Comparison of ENCODE assay signal across 8 cellular contexts in genomic region chr9:34048730-34049629, GRCh38. TPM values are rescaled to one million over a fixed set of nuclear protein-coding genes. Genes with fewer than 3 reads are reported as not detected.
DNase-seq lines count a peak whose midpoint lies in the region; ATAC-seq and TF ChIP-seq lines count a peak whose summit lies in the region.

A gene with protein sequence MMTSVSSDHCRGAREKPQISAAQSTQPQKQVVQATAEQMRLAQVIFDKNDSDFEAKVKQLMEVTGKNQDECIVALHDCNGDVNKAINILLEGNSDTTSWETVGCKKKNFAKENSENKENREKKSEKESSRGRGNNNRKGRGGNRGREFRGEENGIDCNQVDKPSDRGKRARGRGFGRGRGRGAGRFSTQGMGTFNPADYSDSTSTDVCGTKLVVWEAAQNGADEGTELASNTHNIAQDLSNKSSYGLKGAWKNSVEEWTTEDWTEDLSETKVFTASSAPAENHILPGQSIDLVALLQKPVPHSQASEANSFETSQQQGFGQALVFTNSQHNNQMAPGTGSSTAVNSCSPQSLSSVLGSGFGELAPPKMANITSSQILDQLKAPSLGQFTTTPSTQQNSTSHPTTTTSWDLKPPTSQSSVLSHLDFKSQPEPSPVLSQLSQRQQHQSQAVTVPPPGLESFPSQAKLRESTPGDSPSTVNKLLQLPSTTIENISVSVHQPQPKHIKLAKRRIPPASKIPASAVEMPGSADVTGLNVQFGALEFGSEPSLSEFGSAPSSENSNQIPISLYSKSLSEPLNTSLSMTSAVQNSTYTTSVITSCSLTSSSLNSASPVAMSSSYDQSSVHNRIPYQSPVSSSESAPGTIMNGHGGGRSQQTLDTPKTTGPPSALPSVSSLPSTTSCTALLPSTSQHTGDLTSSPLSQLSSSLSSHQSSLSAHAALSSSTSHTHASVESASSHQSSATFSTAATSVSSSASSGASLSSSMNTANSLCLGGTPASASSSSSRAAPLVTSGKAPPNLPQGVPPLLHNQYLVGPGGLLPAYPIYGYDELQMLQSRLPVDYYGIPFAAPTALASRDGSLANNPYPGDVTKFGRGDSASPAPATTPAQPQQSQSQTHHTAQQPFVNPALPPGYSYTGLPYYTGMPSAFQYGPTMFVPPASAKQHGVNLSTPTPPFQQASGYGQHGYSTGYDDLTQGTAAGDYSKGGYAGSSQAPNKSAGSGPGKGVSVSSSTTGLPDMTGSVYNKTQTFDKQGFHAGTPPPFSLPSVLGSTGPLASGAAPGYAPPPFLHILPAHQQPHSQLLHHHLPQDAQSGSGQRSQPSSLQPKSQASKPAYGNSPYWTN (minus strand): TSS chr9:34048887. CDS start chr9:34017148, 31,739 bp downstream.

- H3K27me3 Mint-ChIP-seq in activated CD4-positive, alpha-beta memory T cell treated with anti-CD3 and anti-CD28 coated beads for 36 hours, result no peaks in the 10 kb centered on the region

- CTCF ChIA-PET in activated CD4-positive, alpha-beta memory T cell treated with anti-CD3 and anti-CD28 coated beads for 36 hours (lab: Charles Lee), result interaction anchor here (0.6 to 3.7 kb wide), 4 partner anchors 25 to 563 kb away, joined by 3 to 18 read pairs (median 6); partner anchors contain the start of gene RPP25L

- DNase-seq in CD1c-positive myeloid dendritic cell (ENCODE audit: extremely low spot score) (peak; percentile 97), NCI-H82 (lab: John Stamatoyannopoulos, UW) (peak; percentile 99), dorsolateral prefrontal cortex (peak; percentile 98 to 99 (median 98)), lower leg skin (ENCODE audit: low spot score in 2 of 2) (peak; percentile 97 to 100)
- DNase-seq in activated CD4-positive, alpha-beta memory T cell treated with anti-CD3 and anti-CD28 coated beads for 36 hours, result peak; percentile 97
- peak; percentile 97 for DNase-seq in stimulated activated CD4-positive, alpha-beta T cell treated with anti-CD3 and anti-CD28 coated beads, Interleukin-4, amount 100 ng/mL, for 48 hours (ENCODE audit: low read depth in 2 of 2)

- intact Hi-C loops in activated CD4-positive, alpha-beta memory T cell treated with anti-CD3 and anti-CD28 coated beads for 36 hours (cut with micrococcal nuclease), result loop anchor here (1.0 to 5.0 kb wide), 9 partner anchors 62 to 577 kb away; partner anchors contain the start of genes DCAF12, DNAI1, FAM219A and KIF24
- intact Hi-C loops in dorsolateral prefrontal cortex (cut with DNase I) (loop anchor here (1.0 to 10.0 kb wide), 4 partner anchors 77 to 234 kb away; partner anchors contain the start of genes DCAF12 (in 2 of the 2) and UBE2R2 (in 1 of the 2)), lower leg skin (cut with DNase I; ENCODE audit: low total_unique reads) (no loop called here)

- peak; percentile 79 for ATAC-seq in GM19397 (IDR thresholded peaks at IDR 0.05; ENCODE audit: unreplicated experiment)
- ATAC-seq in HG03571 (IDR thresholded peaks at IDR 0.05; ENCODE audit: unreplicated experiment), result peak; percentile 76

- peaks cover 32% of the 10 kb centered on the region for H3K4me1 Mint-ChIP-seq in activated CD4-positive, alpha-beta memory T cell treated with anti-CD3 and anti-CD28 coated beads for 36 hours (ENCODE audit: low read depth)

- peak in 1 of 2 donors; percentile 30 for TF ChIP-seq POLR2A in lower leg skin (IDR thresholded peaks at IDR 0.05)

- POLR2A ChIA-PET in activated CD4-positive, alpha-beta memory T cell treated with anti-CD3 and anti-CD28 coated beads for 36 hours (lab: Charles Lee), result interaction anchor here (0.7 to 2.4 kb wide), 9 partner anchors 25 to 330 kb away, joined by 3 to 16 read pairs (median 3); partner anchors contain the start of genes UBAP1 and UBE2R2

- no peaks in the 10 kb centered on the region for H3K27me3 ChIP-seq in dorsolateral prefrontal cortex

- H3K27ac Mint-ChIP-seq in activated CD4-positive, alpha-beta memory T cell treated with anti-CD3 and anti-CD28 coated beads for 36 hours, result peak within 1 kb of the TSS; percentile 99

- H3K4me3 ChIP-seq in dorsolateral prefrontal cortex (peak within 1 kb of the TSS; percentile 71 to 100 (median 98)), lower leg skin (ENCODE audit: low read depth, poor library complexity, severe bottlenecking) (peak within 1 kb of the TSS; percentile 77)

- peak within 1 kb of the TSS; percentile 89 for H3K4me3 Mint-ChIP-seq in activated CD4-positive, alpha-beta memory T cell treated with anti-CD3 and anti-CD28 coated beads for 36 hours

- WGBS in lower leg skin, 2 donors, result 0 to 1% methylated on average over 50 to 63 of the region's 70 CpGs

- no peaks in the 10 kb centered on the region for H3K9me3 Mint-ChIP-seq in activated CD4-positive, alpha-beta memory T cell treated with anti-CD3 and anti-CD28 coated beads for 36 hours

- peaks cover 2% of the 10 kb centered on the region for H3K36me3 Mint-ChIP-seq in activated CD4-positive, alpha-beta memory T cell treated with anti-CD3 and anti-CD28 coated beads for 36 hours

- TF ChIP-seq CTCF in dorsolateral prefrontal cortex (IDR thresholded peaks at IDR 0.05 in 54 of 56, conservative IDR thresholded peaks at IDR 0.05 in 2 of 56; ENCODE audit: low read depth in 1 of 56, partially characterized antibody in 56 of 56) (peak in 37 of 56 donors; percentile 3 to 62 (median 25)), lower leg skin (IDR thresholded peaks at IDR 0.05) (no peak)

- H3K27ac ChIP-seq in dorsolateral prefrontal cortex, result peak within 1 kb of the TSS; percentile 67 to 100 (median 97)

RNA-seq across cellular contexts. Expression of the gene that starts here (rescaled TPM):
- 10 to 100 TPM; 35.0 to 38.0 TPM for total RNA-seq in activated CD4-positive, alpha-beta memory T cell treated with anti-CD3 and anti-CD28 coated beads for 36 hours
- total RNA-seq in dorsolateral prefrontal cortex, result 10 to 100 TPM; 28.4 to 75.5 (median 43.4) TPM
- 10 to 100 TPM; 20.0 to 29.1 (median 28.6) TPM for total RNA-seq in lower leg skin

Comparison
In these comparisons a context has a peak if more than half of its experiments do, and no peak if none do; other contexts are left out.
1. Peak in every context shown above with its lines: DNase-seq, ATAC-seq, H3K4me3 ChIP-seq and H3K27ac ChIP-seq.
2. CTCF ChIP-seq: peak in dorsolateral prefrontal cortex (37 of 56); none in lower leg skin (0 of 3).